ENCODE assay signal across 8 cellular contexts in genomic region chr7:99616359-99617186, GRCh38. TPM values are rescaled to one million over a fixed set of nuclear protein-coding genes. Genes with fewer than 3 reads are reported as not detected.
DNase-seq lines count a peak whose midpoint lies in the region; ATAC-seq and TF ChIP-seq lines count a peak whose summit lies in the region.

Gene ZSCAN25, plus strand, starts transcription at chr7:99616946. Its CDS starts 2,661 bp downstream, at chr7:99619607.

- H3K4me1 ChIP-seq in thymus (ENCODE audit: control insufficient read depth, insufficient read depth, low read length): peaks cover 11% of the 10 kb centered on the region

- peak within 1 kb of the TSS; percentile 92 for H3K4me3 Mint-ChIP-seq in osteocyte (ENCODE audit: unreplicated experiment)

- peaks cover 25% of the 10 kb centered on the region for H3K4me1 Mint-ChIP-seq in osteocyte (ENCODE audit: unreplicated experiment)

- H3K36me3 ChIP-seq in thymus (ENCODE audit: control insufficient read depth, insufficient read depth): peaks cover 26% of the 10 kb centered on the region

- H3K9me3 ChIP-seq in thymus (ENCODE audit: control insufficient read depth): no peaks in the 10 kb centered on the region

- WGBS in thymus: 2% methylated on average over 59 of the region's 59 CpGs

- TF ChIP-seq POLR2A in NB4 (IDR thresholded peaks at IDR 0.05; ENCODE audit: extremely low read depth, insufficient read length): peak; percentile 90

- peaks cover 0 to 5% of the 10 kb centered on the region in 2 donors for H3K9me3 Mint-ChIP-seq in activated naive CD4-positive, alpha-beta T cell treated with anti-CD3 and anti-CD28 coated beads, Interleukin-2, amount 50 U/mL, for 72 hours
- H3K9me3 Mint-ChIP-seq in osteocyte (ENCODE audit: unreplicated experiment): no peaks in the 10 kb centered on the region

- H3K27me3 ChIP-seq in thymus (ENCODE audit: control insufficient read depth, insufficient read depth): no peaks in the 10 kb centered on the region

- peak; percentile 65 for TF ChIP-seq CTCF in HFF-Myc (IDR thresholded peaks at IDR 0.05; ENCODE audit: low read depth, low read length, missing control alignments)
- peak; percentile 77 for TF ChIP-seq CTCF in NB4 (IDR thresholded peaks at IDR 0.05; ENCODE audit: low read depth, low read length)
- peak; percentile 58 for TF ChIP-seq CTCF in osteocyte (IDR thresholded peaks at IDR 0.05)

- H3K27ac Mint-ChIP-seq in activated naive CD4-positive, alpha-beta T cell treated with anti-CD3 and anti-CD28 coated beads, Interleukin-2, amount 50 U/mL, for 72 hours: peak within 1 kb of the TSS; percentile 92 to 99
- peak within 1 kb of the TSS; percentile 91 for H3K27ac Mint-ChIP-seq in osteocyte (ENCODE audit: unreplicated experiment)

- peak; percentile 98 for ATAC-seq in SK-N-SH treated with all-trans-retinoic acid at 6 μM for 48 hours
- peak; percentile 91 to 96 for ATAC-seq in activated naive CD4-positive, alpha-beta T cell treated with anti-CD3 and anti-CD28 coated beads, Interleukin-2, amount 50 U/mL, for 72 hours

- no peaks in the 10 kb centered on the region for H3K27me3 Mint-ChIP-seq in osteocyte (ENCODE audit: unreplicated experiment)

- intact Hi-C loops in head of caudate nucleus (cut with DNase I): loop anchor here (5.0 to 10.0 kb wide), 2 partner anchors 59 to 112 kb away; partner anchors contain the start of genes ZKSCAN5, ZNF394 and ZNF655

- peak within 1 kb of the TSS; percentile 79 for H3K27ac ChIP-seq in thymus (ENCODE audit: low read depth)

- DNase-seq in HFF-Myc (ENCODE audit: extremely low read depth, low read depth): peak; percentile 81
- peak; percentile 98 for DNase-seq in NB4 (ENCODE audit: low read depth)
- peak; percentile 84 to 86 for DNase-seq in activated naive CD4-positive, alpha-beta T cell treated with anti-CD3 and anti-CD28 coated beads, Interleukin-2, amount 50 U/mL, for 72 hours (ENCODE audit: low spot score in 2 of 2)
- DNase-seq in head of caudate nucleus: peak; percentile 80 to 96 (median 90)
- peak; percentile 93 for DNase-seq in osteocyte (ENCODE audit: extremely low spot score, unreplicated experiment)

- H3K4me3 ChIP-seq in GM08714 (ENCODE audit: low read length) (peak within 1 kb of the TSS; percentile 80), HFF-Myc (replicated peaks; ENCODE audit: low read depth, low read length) (peak within 1 kb of the TSS; percentile 68), NB4 (ENCODE audit: low read depth, low read length) (peak within 1 kb of the TSS; percentile 92), thymus (ENCODE audit: low read length) (peak within 1 kb of the TSS; percentile 91)

- H3K36me3 Mint-ChIP-seq in activated naive CD4-positive, alpha-beta T cell treated with anti-CD3 and anti-CD28 coated beads, Interleukin-2, amount 50 U/mL, for 72 hours: peaks cover 23 to 26% of the 10 kb centered on the region in 2 donors
- peaks cover 23% of the 10 kb centered on the region for H3K36me3 Mint-ChIP-seq in osteocyte (ENCODE audit: unreplicated experiment)

TF ChIP-seq in SK-N-SH treated with all-trans-retinoic acid at 6 μM for 48 hours, 23 proteins besides CTCF, POLR2A, EP300 and RAD21 (continues in another document):
- TF ChIP-seq BACH2 (CRISPR knock-in tag; IDR thresholded peaks at IDR 0.05; ENCODE audit: borderline replicate concordance) (0 out of 2 replicates have a peak, but pooled peaks have one; percentile 60), TCF4 (CRISPR knock-in tag; IDR thresholded peaks at IDR 0.05; ENCODE audit: borderline replicate concordance) (peak; percentile 9; the same call in 1 of the 2 replicates), RARB (CRISPR knock-in tag; IDR thresholded peaks at IDR 0.05) (no peak), PPARA (CRISPR knock-in tag; IDR thresholded peaks at IDR 0.05; ENCODE audit: borderline replicate concordance) (no peak), OSR1 (CRISPR knock-in tag; IDR thresholded peaks at IDR 0.05) (no peak), PATZ1 (CRISPR knock-in tag; IDR thresholded peaks at IDR 0.05; ENCODE audit: borderline replicate concordance) (no peak), TSHZ2 (CRISPR knock-in tag; IDR thresholded peaks at IDR 0.05) (peak; percentile 69), POU6F1 (CRISPR knock-in tag; IDR thresholded peaks at IDR 0.05; ENCODE audit: borderline replicate concordance, low read depth) (peak; percentile 18; the same call in 1 of the 2 replicates), ARNTL (CRISPR knock-in tag; IDR thresholded peaks at IDR 0.05; ENCODE audit: borderline replicate concordance, low read depth) (no peak), ZNF70 (CRISPR knock-in tag; IDR thresholded peaks at IDR 0.05) (no peak), CSDC2 (CRISPR knock-in tag; IDR thresholded peaks at IDR 0.05) (no peak), ESRRG (CRISPR knock-in tag; IDR thresholded peaks at IDR 0.05) (no peak), ZFP3 (CRISPR knock-in tag; IDR thresholded peaks at IDR 0.05) (peak; percentile 89), ISL1 (CRISPR knock-in tag; IDR thresholded peaks at IDR 0.05) (0 out of 2 replicates have a peak, but pooled peaks have one; percentile 19), SNAI2 (CRISPR knock-in tag; IDR thresholded peaks at IDR 0.05) (peak; percentile 95; the same call in 1 of the 2 replicates), ZFP30 (CRISPR knock-in tag; IDR thresholded peaks at IDR 0.05) (no peak), ZNF565 (CRISPR knock-in tag; conservative IDR thresholded peaks at IDR 0.05; ENCODE audit: low read depth) (no peak; the same call in 1 of the 2 replicates), CREB5 (CRISPR knock-in tag; IDR thresholded peaks at IDR 0.05; ENCODE audit: low read depth) (peak; percentile 9; the same call in 1 of the 2 replicates)

RNA-seq across cellular contexts. Expression of gene ZSCAN25, which starts in this region (rescaled TPM):
- 10 to 100 TPM; 30.7 to 31.8 TPM for total RNA-seq in activated naive CD4-positive, alpha-beta T cell treated with anti-CD3 and anti-CD28 coated beads, Interleukin-2, amount 50 U/mL, for 72 hours
- total RNA-seq in osteocyte: 19.6 and 20.7 TPM in 2 replicates
- polyA plus RNA-seq in thymus: 9.8 TPM

Comparison
In these comparisons a context has a peak if more than half of its experiments do, and no peak if none do; other contexts are left out.
1. Peak in every context shown above with its lines: DNase-seq, ATAC-seq, H3K4me3 ChIP-seq and H3K27ac ChIP-seq.